Comparison of ENCODE assay signal across 18 cellular contexts in the genomic region with DNA sequence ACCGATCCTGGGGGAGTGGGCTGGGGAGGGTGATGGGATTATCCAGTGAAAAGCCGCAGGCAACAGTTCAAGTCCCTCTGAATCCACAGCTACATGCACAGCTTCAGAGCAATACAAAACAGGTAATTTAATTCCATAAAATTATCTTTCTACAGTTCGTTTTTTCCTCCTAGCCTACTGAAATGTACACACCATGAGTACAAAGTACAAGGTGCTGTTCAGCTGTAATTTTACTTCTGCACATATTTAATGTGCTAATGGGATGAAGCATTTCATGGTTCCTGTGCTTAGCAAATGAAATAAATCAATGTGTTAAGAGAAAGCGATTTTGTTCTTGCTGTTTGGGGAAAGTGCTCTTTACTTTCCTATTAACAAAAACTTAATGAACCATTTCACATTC.
DNase-seq lines count a peak whose midpoint lies in the region; ATAC-seq, FAIRE-seq and TF ChIP-seq lines count a peak whose summit lies in the region.
"Had no signal": no experiment of that assay in that cellular context is flagged by ENCODE, and none has a peak within 500 bp of the region (broad histone marks: within the 10 kb centered on the region; RNA-seq: fewer than 3 reads in every experiment).

No MANE protein-coding gene starts in this region.

- H3K4me3 ChIP-seq in astrocyte (ENCODE audit: insufficient read depth, low read depth, low read length) (no peak overlapping the region), small intestine (ENCODE audit: low read depth in 1 of 2, low read length in 2 of 2) (no peak overlapping the region), tibial artery (no peak overlapping the region)
- H3K4me3 ChIP-seq: GM23248, SJCRH30 had no signal

- H2AFZ ChIP-seq in astrocyte (ENCODE audit: low read depth, low read length) = no peak overlapping the region
- H2AFZ ChIP-seq: GM23248 had no signal

- H3K36me3 Mint-ChIP-seq in astrocyte (ENCODE audit: low read depth, unreplicated experiment) = peaks cover 5% of the 10 kb centered on the region

- no peak for TF ChIP-seq CTCF in astrocyte (IDR thresholded peaks at IDR 0.05; ENCODE audit: insufficient read depth, low read depth, low read length)
- TF ChIP-seq CTCF in tibial artery (IDR thresholded peaks at IDR 0.05) = no peak

- intact Hi-C loops in head of caudate nucleus (cut with DNase I) = no loop called here
- intact Hi-C loops in tibial artery (cut with DNase I; ENCODE audit: low total_unique reads) = no loop called here

- H3K9me3 Mint-ChIP-seq in astrocyte (ENCODE audit: unreplicated experiment) = peaks cover 3% of the 10 kb centered on the region
- H3K9me3 Mint-ChIP-seq: CD14-positive monocyte had no signal

- FAIRE-seq in astrocyte (lab: Jason Lieb, UNC) = peak; percentile 9
- FAIRE-seq in small intestine (lab: Jason Lieb, UNC) = no peak
- FAIRE-seq: GM12892 had no signal

- H3K36me3 ChIP-seq in astrocyte (ENCODE audit: insufficient read depth, low read length) (no peaks in the 10 kb centered on the region), small intestine (ENCODE audit: control insufficient read depth in 2 of 2, insufficient read depth in 2 of 2, low read length in 2 of 2) (peaks cover 0 to 6% of the 10 kb centered on the region in 2 donors), tibial artery (peaks cover 0 to 19% (median 7%) of the 10 kb centered on the region in 3 donors)
- H3K36me3 ChIP-seq: SJCRH30 had no signal

- no peak overlapping the region for H3K27ac Mint-ChIP-seq in astrocyte (ENCODE audit: unreplicated experiment)

- H3K27me3 Mint-ChIP-seq in astrocyte (ENCODE audit: low read depth, unreplicated experiment) = no peaks in the 10 kb centered on the region

- peak; percentile 83 for DNase-seq in NCI-H1105 treated with DMSO at 0.1 percent for 48 hours (lab: John Stamatoyannopoulos, UW)
- peak; percentile 70 to 95 for DNase-seq in NCI-H2081 (lab: John Stamatoyannopoulos, UW)
- no peak for DNase-seq in astrocyte (ENCODE audit: low read depth)
- DNase-seq in small intestine = peak; percentile 44
- no peak for DNase-seq in left lobe of liver (ENCODE audit: low spot score)
- no peak for DNase-seq in head of caudate nucleus
- DNase-seq in tibial artery = no peak
- DNase-seq: ACHN, AML-193, DMS 273 treated with DMSO at 0.1 percent for 48 hours, GM23248, NCI-H510A treated with DMSO at 0.1 percent for 48 hours, OCI-M1, SJCRH30 had no signal

- H3K4me2 ChIP-seq in astrocyte (ENCODE audit: low read length) = no peak overlapping the region

- no peaks in the 10 kb centered on the region for H3K27me3 ChIP-seq in astrocyte (ENCODE audit: insufficient read depth, low read length)
- no peaks in the 10 kb centered on the region for H3K27me3 ChIP-seq in small intestine (ENCODE audit: control insufficient read depth in 2 of 2, insufficient read depth in 2 of 2, low read length in 2 of 2)
- no peaks in the 10 kb centered on the region for H3K27me3 ChIP-seq in tibial artery
- H3K27me3 ChIP-seq: SJCRH30 had no signal

- H3K9me3 ChIP-seq in astrocyte (ENCODE audit: insufficient read depth, low read depth, low read length) (no peaks in the 10 kb centered on the region), small intestine (ENCODE audit: control insufficient read depth, low read depth) (no peaks in the 10 kb centered on the region), tibial artery (no peaks in the 10 kb centered on the region)
- H3K9me3 ChIP-seq: SJCRH30 had no signal

- H3K27ac ChIP-seq in astrocyte (ENCODE audit: low read depth, low read length) (no peak overlapping the region), small intestine (ENCODE audit: low read depth in 1 of 2, low read length in 1 of 2) (no peak overlapping the region), tibial artery (no peak overlapping the region)
- H3K27ac ChIP-seq: GM23248, RWPE1, SJCRH30 had no signal

- ATAC-seq in left lobe of liver = no peak
- ATAC-seq: HCT116 had no signal

- H3K4me3 Mint-ChIP-seq in astrocyte (ENCODE audit: unreplicated experiment) = no peak overlapping the region
- H3K4me3 Mint-ChIP-seq: CD14-positive monocyte had no signal

- H3K79me2 ChIP-seq in astrocyte (ENCODE audit: insufficient read depth, low read length) = no peaks in the 10 kb centered on the region

- H3K9ac ChIP-seq in astrocyte (ENCODE audit: low read length) = no peak overlapping the region
- H3K9ac ChIP-seq: GM23248 had no signal

- no peaks in the 10 kb centered on the region for H3K4me1 Mint-ChIP-seq in astrocyte (ENCODE audit: low read depth, unreplicated experiment)

- no peaks in the 10 kb centered on the region for H4K20me1 ChIP-seq in astrocyte (ENCODE audit: insufficient read depth, low read length)

- H3K4me1 ChIP-seq in astrocyte (ENCODE audit: insufficient read depth, low read length) (no peaks in the 10 kb centered on the region), small intestine (ENCODE audit: control insufficient read depth in 2 of 2, insufficient read depth in 1 of 2, low read depth in 1 of 2, low read length in 1 of 2) (no peaks in the 10 kb centered on the region), tibial artery (no peaks in the 10 kb centered on the region)

- 14 to 61% (median 29%) methylated on average over 4 of the region's 4 CpGs for WGBS in small intestine, 3 donors

Comparison
In these comparisons a context has a peak if more than half of its experiments do, and no peak if none do; other contexts are left out.
1. DNase-seq: peak in NCI-H1105 treated with DMSO at 0.1 percent for 48 hours (single experiment), NCI-H2081 (2 of 2) and small intestine (single experiment); none in astrocyte (single experiment), left lobe of liver (single experiment), head of caudate nucleus (0 of 42) and tibial artery (0 of 2).